ENCODE assay signal across 8 cellular contexts in genomic region chr2:96260404-96261260, GRCh38. TPM values are rescaled to one million over a fixed set of nuclear protein-coding genes. Genes with fewer than 3 reads are reported as not detected.
DNase-seq lines count a peak whose midpoint lies in the region; ATAC-seq and TF ChIP-seq lines count a peak whose summit lies in the region.

No MANE protein-coding gene starts in this region.

- H3K36me3 ChIP-seq in NT2/D1 (ENCODE audit: insufficient read depth, insufficient read length, low read length) (peaks cover 42% of the 10 kb centered on the region), cardiac muscle cell (peaks cover 6% of the 10 kb centered on the region), rectal smooth muscle tissue (ENCODE audit: control insufficient read depth, insufficient read depth, low read length) (peaks cover 7% of the 10 kb centered on the region)

- H3K4me1 ChIP-seq in NT2/D1 (ENCODE audit: insufficient read depth, insufficient read length) (peaks cover 10% of the 10 kb centered on the region), cardiac muscle cell (ENCODE audit: low read depth) (peaks cover 57% of the 10 kb centered on the region), rectal smooth muscle tissue (ENCODE audit: control insufficient read depth, insufficient read depth, low read length) (peaks cover 22% of the 10 kb centered on the region)

- H3K27me3 Mint-ChIP-seq in activated naive CD8-positive, alpha-beta T cell treated with anti-CD3 and anti-CD28 coated beads, Interleukin-2, amount 50 U/mL, for 24 hours = no peaks in the 10 kb centered on the region

- no peaks in the 10 kb centered on the region for H3K9me3 Mint-ChIP-seq in activated naive CD8-positive, alpha-beta T cell treated with anti-CD3 and anti-CD28 coated beads, Interleukin-2, amount 50 U/mL, for 24 hours

- peaks cover 67% of the 10 kb centered on the region for H3K4me1 Mint-ChIP-seq in activated naive CD8-positive, alpha-beta T cell treated with anti-CD3 and anti-CD28 coated beads, Interleukin-2, amount 50 U/mL, for 24 hours

- H3K27me3 ChIP-seq in NT2/D1 (ENCODE audit: insufficient read depth, insufficient read length) (no peaks in the 10 kb centered on the region), cardiac muscle cell (no peaks in the 10 kb centered on the region), rectal smooth muscle tissue (ENCODE audit: control insufficient read depth, insufficient read depth, low read length) (no peaks in the 10 kb centered on the region)

- H3K27ac ChIP-seq in cardiac muscle cell (peak overlapping the region; percentile 98), rectal smooth muscle tissue (ENCODE audit: low read depth, low read length) (peak overlapping the region; percentile 71)

- H3K4me3 ChIP-seq in NT2/D1 (ENCODE audit: insufficient read length, low read depth) = no peak overlapping the region
- peak overlapping the region; percentile 5 for H3K4me3 ChIP-seq in cardiac muscle cell
- no peak overlapping the region for H3K4me3 ChIP-seq in rectal smooth muscle tissue (ENCODE audit: low read length)

- peaks cover 13% of the 10 kb centered on the region for H3K36me3 Mint-ChIP-seq in activated naive CD8-positive, alpha-beta T cell treated with anti-CD3 and anti-CD28 coated beads, Interleukin-2, amount 50 U/mL, for 24 hours (ENCODE audit: low read depth)

- peak overlapping the region; percentile 33 for H3K27ac Mint-ChIP-seq in activated naive CD8-positive, alpha-beta T cell treated with anti-CD3 and anti-CD28 coated beads, Interleukin-2, amount 50 U/mL, for 24 hours

- DNase-seq in DMS153 (lab: John Stamatoyannopoulos, UW) (peak; percentile 89), NT2/D1 (ENCODE audit: low read depth, low spot score) (peak; percentile 32), cardiac muscle cell (ENCODE audit: low read depth in 1 of 2, low spot score in 1 of 2) (peak; percentile 83 to 85), NCI-H2227 (lab: John Stamatoyannopoulos, UW; ENCODE audit: unreplicated experiment) (no peak)
- peak; percentile 40 for DNase-seq in activated naive CD8-positive, alpha-beta T cell treated with anti-CD3 and anti-CD28 coated beads, Interleukin-2, amount 50 U/mL, for 24 hours

- no peak overlapping the region for H3K4me3 Mint-ChIP-seq in activated naive CD8-positive, alpha-beta T cell treated with anti-CD3 and anti-CD28 coated beads, Interleukin-2, amount 50 U/mL, for 24 hours

- TF ChIP-seq CTCF in cardiac muscle cell (IDR thresholded peaks at IDR 0.05; ENCODE audit: low read depth, low read length) = peak; percentile 39

- H3K9me3 ChIP-seq in NT2/D1 (ENCODE audit: insufficient read depth, low read length) (no peaks in the 10 kb centered on the region), cardiac muscle cell (ENCODE audit: low read depth) (no peaks in the 10 kb centered on the region)

- ATAC-seq in HG02610 (IDR thresholded peaks at IDR 0.05; ENCODE audit: unreplicated experiment) = peak; percentile 43
- peak; percentile 72 for ATAC-seq in activated naive CD8-positive, alpha-beta T cell treated with anti-CD3 and anti-CD28 coated beads, Interleukin-2, amount 50 U/mL, for 24 hours
- ATAC-seq in HG03342 (IDR thresholded peaks at IDR 0.05; ENCODE audit: unreplicated experiment) = no peak

- H3K9ac ChIP-seq in NT2/D1 (ENCODE audit: insufficient read length, low read depth) = no peak overlapping the region
- peak overlapping the region; percentile 32 for H3K9ac ChIP-seq in rectal smooth muscle tissue (ENCODE audit: low read length)

RNA-seq across cellular contexts. Expression of gene TMEM127, which starts 5.2 kb away (rescaled TPM):
- 55.8 and 59.1 TPM in 2 replicates for total RNA-seq in cardiac muscle cell
- polyA plus RNA-seq in cardiac muscle cell = 71.0 and 84.2 TPM in 2 replicates

RNA-seq across cellular contexts. Expression of gene CIAO1, which starts 5.4 kb away (rescaled TPM):
- total RNA-seq in cardiac muscle cell = 97.3 and 117 TPM in 2 replicates
- polyA plus RNA-seq in cardiac muscle cell = 88.6 and 92.4 TPM in 2 replicates

RNA-seq across cellular contexts. Expression of gene SNRNP200, which starts 44.7 kb away (rescaled TPM):
- total RNA-seq in cardiac muscle cell = 58.6 and 85.3 TPM in 2 replicates
- 96.4 and 97.1 TPM in 2 replicates for polyA plus RNA-seq in cardiac muscle cell

RNA-seq across cellular contexts. Expression of gene STARD7, which starts 52.0 kb away (rescaled TPM):
- 152 and 161 TPM in 2 replicates for total RNA-seq in cardiac muscle cell
- polyA plus RNA-seq in cardiac muscle cell = 214 and 246 TPM in 2 replicates
